Comparison of ENCODE assay signal across 8 cellular contexts in genomic region chr14:91510171-91511013, GRCh38. TPM values are rescaled to one million over a fixed set of nuclear protein-coding genes. Genes with fewer than 3 reads are reported as not detected.
A peak's percentile ranks its signal among the peaks of the same experiment; 100 is the strongest.
DNase-seq lines count a peak whose midpoint lies in the region; ATAC-seq, FAIRE-seq and TF ChIP-seq lines count a peak whose summit lies in the region.

PPP4R3A (minus strand) TSS chr14:91510310; CDS start chr14:91509647, 663 bp downstream.

- H3K36me3 ChIP-seq in adrenal gland (replicated peaks in 1 of 2) (no peaks in the 10 kb centered on the region), heart right ventricle (peaks cover 0 to 16% (median 0%) of the 10 kb centered on the region in 9 donors), upper lobe of right lung (peaks cover 6% of the 10 kb centered on the region)

- peak within 1 kb of the TSS; percentile 66 to 92 (median 82) for H3K4me3 ChIP-seq in adrenal gland
- peak within 1 kb of the TSS; percentile 75 to 96 (median 92) for H3K4me3 ChIP-seq in heart right ventricle
- peak within 1 kb of the TSS; percentile 86 for H3K4me3 ChIP-seq in upper lobe of right lung

- 0 to 2% (median 0%) methylated on average over 22 to 95 of the region's 95 CpGs for WGBS in adrenal gland, 4 donors
- whole genome bisulfite sequencing in heart right ventricle, 2 donors, result 0 to 1% methylated on average over 92 to 95 of the region's 95 CpGs

- H3K4me1 ChIP-seq in adrenal gland (replicated peaks in 1 of 2), result peaks cover 7 to 28% of the 10 kb centered on the region in 2 donors
- H3K4me1 ChIP-seq in heart right ventricle, result peaks cover 3 to 41% (median 28%) of the 10 kb centered on the region in 9 donors
- H3K4me1 ChIP-seq in upper lobe of right lung, result peaks cover 19% of the 10 kb centered on the region

- TF ChIP-seq POLR2A in GM12892 (IDR thresholded peaks at IDR 0.05; ENCODE audit: low read depth, low read length) (peak; percentile 95), adrenal gland (IDR thresholded peaks at IDR 0.05) (peak; percentile 66 to 93)

- no peaks in the 10 kb centered on the region for H3K27me3 ChIP-seq in adrenal gland
- peaks cover 0 to 4% (median 0%) of the 10 kb centered on the region in 7 donors for H3K27me3 ChIP-seq in heart right ventricle
- H3K27me3 ChIP-seq in upper lobe of right lung, result no peaks in the 10 kb centered on the region

- peak; percentile 100 for FAIRE-seq in GM12892 (lab: Jason Lieb, UNC)

- intact Hi-C loops in adrenal gland (cut with DNase I), result no loop called here
- intact Hi-C loops in heart right ventricle (cut with DNase I), result no loop called here
- intact Hi-C loops in posterior vena cava (cut with DNase I), result no loop called here
- intact Hi-C loops in upper lobe of right lung (cut with DNase I), result no loop called here

- TF ChIP-seq CTCF in adrenal gland (IDR thresholded peaks at IDR 0.05), result peak in 1 of 6 experiments; percentile 3
- TF ChIP-seq CTCF in heart right ventricle (IDR thresholded peaks at IDR 0.05), result no peak
- TF ChIP-seq CTCF in upper lobe of right lung (IDR thresholded peaks at IDR 0.05), result no peak

- H3K27ac ChIP-seq in adrenal gland, result peak within 1 kb of the TSS; percentile 94 to 100 (median 98)
- H3K27ac ChIP-seq in heart right ventricle, result peak within 1 kb of the TSS; percentile 97 to 100 (median 99)
- peak within 1 kb of the TSS; percentile 100 for H3K27ac ChIP-seq in upper lobe of right lung

- peak; percentile 80 for ATAC-seq in HG02852 (IDR thresholded peaks at IDR 0.05; ENCODE audit: unreplicated experiment)
- peak; percentile 96 to 98 (median 97) for ATAC-seq in heart right ventricle
- peak; percentile 97 for ATAC-seq in upper lobe of right lung

- peak; percentile 90 for DNase-seq in GM12892 (ENCODE audit: insufficient read length)
- peak; percentile 92 for DNase-seq in NCI-H146 (lab: John Stamatoyannopoulos, UW)
- peak; percentile 85 to 98 (median 87) for DNase-seq in T-helper 1 cell
- DNase-seq in adrenal gland, result peak; percentile 95 to 97 (median 95)
- peak; percentile 94 for DNase-seq in heart right ventricle
- DNase-seq in posterior vena cava (ENCODE audit: low spot score), result peak; percentile 98
- peak; percentile 98 for DNase-seq in upper lobe of right lung

- H3K9me3 ChIP-seq in adrenal gland (replicated peaks in 1 of 3) (no peaks in the 10 kb centered on the region), heart right ventricle (no peaks in the 10 kb centered on the region), upper lobe of right lung (no peaks in the 10 kb centered on the region)

RNA-seq across cellular contexts. Expression of gene PPP4R3A, which starts in this region (rescaled TPM):
- 60.7 TPM for polyA plus RNA-seq in GM12892 (2012; ENCODE audit: missing spikeins)
- total RNA-seq in adrenal gland (10 to 100 TPM; 28.1 to 64.3 (median 52.6) TPM), heart right ventricle (10 to 100 TPM; 34.1 to 60.6 (median 41.8) TPM), posterior vena cava (10 to 100 TPM; 60.2 to 62.9 TPM), upper lobe of right lung (86.2 TPM)
- polyA plus RNA-seq in adrenal gland (10 to 100 TPM; 35.4 to 55.4 (median 51.1) TPM), heart right ventricle (10 to 100 TPM; 32.2 to 40.2 TPM)

Comparison
In these comparisons a context has a peak if more than half of its experiments do, and no peak if none do; other contexts are left out.
1. Peak in every context shown above with its lines: DNase-seq, ATAC-seq, H3K4me3 ChIP-seq and H3K27ac ChIP-seq.